ENCODE assay signal across 8 cellular contexts in genomic region chr1:230068952-230069684, GRCh38. TPM values are rescaled to one million over a fixed set of nuclear protein-coding genes. Genes with fewer than 3 reads are reported as not detected.
DNase-seq lines count a peak whose midpoint lies in the region; ATAC-seq and TF ChIP-seq lines count a peak whose summit lies in the region.

No MANE protein-coding gene starts in this region.

- H3F3A ChIP-seq in PC-3 (ENCODE audit: low read length, unreplicated experiment) = peaks cover 4% of the 10 kb centered on the region

- BruUV-seq in PC-3 (replicated peaks; lab: Mats Ljungman, UMichigan) = no TSS peak

- intact Hi-C loops in Right ventricle myocardium inferior (cut with DNase I) (loop anchor here (5.0 kb wide), 3 partner anchors 108 to 407 kb away; no protein-coding TSS in a partner anchor), PC-3 (cut with micrococcal nuclease) (loop anchor here (1.0 to 2.0 kb wide), 6 partner anchors 16 to 200 kb away; no protein-coding TSS in a partner anchor)

- POLR2A ChIA-PET in PC-3 (lab: Charles Lee; ENCODE audit: unreplicated experiment) = interaction anchor here (0.7 kb wide), 1 partner anchor 56 kb away, joined by 5 read pairs; no protein-coding TSS in a partner anchor

- peak overlapping the region; percentile 90 for H3K4me2 ChIP-seq in PC-3 (ENCODE audit: low read length)

- H3K9me2 ChIP-seq in PC-3 (replicated peaks; ENCODE audit: low read length) = no peaks in the 10 kb centered on the region

- H3K4me3 ChIP-seq in right atrium auricular region (peak overlapping the region; percentile 77 to 78), PC-3 (ENCODE audit: low read length) (peak overlapping the region; percentile 84), duodenal mucosa (ENCODE audit: low read depth in 1 of 2, low read length in 2 of 2) (peak overlapping the region; percentile 90 to 93)

- DNase-seq in right atrium auricular region (ENCODE audit: low spot score) = peak; percentile 57
- no peak for DNase-seq in Right ventricle myocardium inferior (ENCODE audit: missing footprints)
- peak; percentile 65 for DNase-seq in PC-3
- DNase-seq in nephron progenitor cell = no peak
- no peak for DNase-seq in NCI-H446 treated with DMSO at 0.1 percent for 48 hours (lab: John Stamatoyannopoulos, UW)

- H2AFZ ChIP-seq in PC-3 (ENCODE audit: low read length) = peak overlapping the region; percentile 4; the same call in 1 of the 2 replicates

- H3K36me3 Mint-ChIP-seq in nephron progenitor cell (ENCODE audit: low read depth) = no peaks in the 10 kb centered on the region

- no peak overlapping the region for H3K27ac ChIP-seq in right atrium auricular region
- peak overlapping the region; percentile 24 for H3K27ac ChIP-seq in PC-3 (ENCODE audit: low read length)
- no peak overlapping the region for H3K27ac ChIP-seq in duodenal mucosa (ENCODE audit: low read depth, low read length)

- TF ChIP-seq CTCF in right atrium auricular region (IDR thresholded peaks at IDR 0.05) (no peak), PC-3 (conservative IDR thresholded peaks at IDR 0.05; ENCODE audit: low read depth, low read length) (peak; percentile 29), nephron progenitor cell (IDR thresholded peaks at IDR 0.05) (no peak)

- peaks cover 68% of the 10 kb centered on the region for H3K79me2 ChIP-seq in PC-3 (ENCODE audit: low read length)

- no peaks in the 10 kb centered on the region for H3K9me3 ChIP-seq in right atrium auricular region
- no peaks in the 10 kb centered on the region for H3K9me3 ChIP-seq in PC-3 (ENCODE audit: low read length)
- no peaks in the 10 kb centered on the region for H3K9me3 ChIP-seq in duodenal mucosa (ENCODE audit: control insufficient read depth in 1 of 2, low read length in 2 of 2)

- H3K27me3 Mint-ChIP-seq in nephron progenitor cell (ENCODE audit: low read depth, poor library complexity) = peaks cover 9% of the 10 kb centered on the region

- CTCF ChIA-PET in PC-3 (lab: Charles Lee) = interaction anchor here (0.6 to 1.2 kb wide), 4 partner anchors 16 to 136 kb away, joined by 3 to 4 read pairs (median 3); no protein-coding TSS in a partner anchor

- H3K9ac ChIP-seq in PC-3 (ENCODE audit: low read length) (peak overlapping the region; percentile 91), duodenal mucosa (ENCODE audit: low read depth in 1 of 2, low read length in 2 of 2) (peak overlapping the region; percentile 68 to 85)

- ATAC-seq in Right ventricle myocardium inferior = no peak
- no peak for ATAC-seq in PC-3
- ATAC-seq in GM19035 (IDR thresholded peaks at IDR 0.05; ENCODE audit: unreplicated experiment) = no peak
- no peak for ATAC-seq in HG02678 (IDR thresholded peaks at IDR 0.05; ENCODE audit: unreplicated experiment)

- H3K27me3 ChIP-seq in right atrium auricular region = no peaks in the 10 kb centered on the region
- H3K27me3 ChIP-seq in PC-3 (ENCODE audit: low read length) = no peaks in the 10 kb centered on the region
- H3K27me3 ChIP-seq in duodenal mucosa (ENCODE audit: control insufficient read depth in 1 of 2, insufficient read depth in 2 of 2, low read length in 2 of 2) = no peaks in the 10 kb centered on the region

- peak overlapping the region; percentile 89 for H3K4me3 Mint-ChIP-seq in nephron progenitor cell

- H3K27ac Mint-ChIP-seq in nephron progenitor cell = no peak overlapping the region

- H4K20me1 ChIP-seq in PC-3 (ENCODE audit: low read length) = peaks cover 56% of the 10 kb centered on the region

- peaks cover 0 to 37% of the 10 kb centered on the region in 2 donors for H3K4me1 ChIP-seq in right atrium auricular region
- peaks cover 53% of the 10 kb centered on the region for H3K4me1 ChIP-seq in PC-3 (ENCODE audit: insufficient read depth, low read length)
- peaks cover 22 to 28% of the 10 kb centered on the region in 2 donors for H3K4me1 ChIP-seq in duodenal mucosa (ENCODE audit: control insufficient read depth in 1 of 2, insufficient read depth in 2 of 2, low read length in 2 of 2)

- peaks cover 9% of the 10 kb centered on the region for H3K9me3 Mint-ChIP-seq in nephron progenitor cell

- H3K4me1 Mint-ChIP-seq in nephron progenitor cell = peaks cover 70% of the 10 kb centered on the region

- no peaks in the 10 kb centered on the region for H3K36me3 ChIP-seq in right atrium auricular region
- no peaks in the 10 kb centered on the region for H3K36me3 ChIP-seq in PC-3 (ENCODE audit: low read depth, low read length)
- H3K36me3 ChIP-seq in duodenal mucosa (ENCODE audit: control insufficient read depth in 1 of 2, insufficient read depth in 2 of 2, low read length in 2 of 2) = no peaks in the 10 kb centered on the region

RNA-seq across cellular contexts. Expression of gene GALNT2, which starts 2.1 kb away (rescaled TPM):
- total RNA-seq in right atrium auricular region (10 to 100 TPM; 29.9 to 39.5 TPM), Right ventricle myocardium inferior (29.2 TPM), PC-3 (2014; rRNA removed) (182 and 193 TPM in 2 replicates)

Comparison
In these comparisons a context has a peak if more than half of its experiments do, and no peak if none do; other contexts are left out.
1. DNase-seq: peak in right atrium auricular region (single experiment) and PC-3 (single experiment); none in Right ventricle myocardium inferior (single experiment), nephron progenitor cell (single experiment) and NCI-H446 treated with DMSO at 0.1 percent for 48 hours (single experiment).
2. Peak in every context shown above with its lines, with median percentiles within 50 percentile points of each other: H3K4me3 ChIP-seq.